2 cellular contexts compared by ENCODE assay signal in genomic region chr17:4748687-4749086, GRCh38.
TF ChIP-seq lines count a peak whose summit lies in the region.

No MANE protein-coding gene starts in this region.

TF ChIP-seq in liver, 16 proteins besides CTCF, POLR2A, EP300 and RAD21:
- no peak for TF ChIP-seq YY1 (IDR thresholded peaks at IDR 0.05)

TF ChIP-seq in HepG2, 621 proteins besides CTCF, POLR2A, EP300 and RAD21:
- TF ChIP-seq ZNF709 (CRISPR knock-in tag; IDR thresholded peaks at IDR 0.05) = no peak
- no peak for TF ChIP-seq MZF1 (CRISPR knock-in tag; IDR thresholded peaks at IDR 0.05; ENCODE audit: borderline replicate concordance)
- no peak for TF ChIP-seq ZNF350 (CRISPR knock-in tag; IDR thresholded peaks at IDR 0.05; ENCODE audit: borderline replicate concordance, low read depth)
- TF ChIP-seq ZNF33B (CRISPR knock-in tag; IDR thresholded peaks at IDR 0.05) = no peak
- TF ChIP-seq CHD2 (IDR thresholded peaks at IDR 0.05; ENCODE audit: low read depth, low read length) = no peak
- no peak for TF ChIP-seq ZNF235 (CRISPR knock-in tag; IDR thresholded peaks at IDR 0.05; ENCODE audit: borderline replicate concordance)
- TF ChIP-seq NFE2L2 (IDR thresholded peaks at IDR 0.05; ENCODE audit: low read length) = no peak
- no peak for TF ChIP-seq THAP9 (CRISPR knock-in tag; IDR thresholded peaks at IDR 0.05; ENCODE audit: borderline replicate concordance)
- no peak for TF ChIP-seq CHD4 (IDR thresholded peaks at IDR 0.05; ENCODE audit: borderline replicate concordance, low read length)
- no peak for TF ChIP-seq ZFX (CRISPR knock-in tag; IDR thresholded peaks at IDR 0.05; ENCODE audit: low read depth)
- no peak for TF ChIP-seq ZNF496 (CRISPR knock-in tag; IDR thresholded peaks at IDR 0.05; ENCODE audit: insufficient replicate concordance)
